ENCODE assay signal across 23 cellular contexts in the genomic region with DNA sequence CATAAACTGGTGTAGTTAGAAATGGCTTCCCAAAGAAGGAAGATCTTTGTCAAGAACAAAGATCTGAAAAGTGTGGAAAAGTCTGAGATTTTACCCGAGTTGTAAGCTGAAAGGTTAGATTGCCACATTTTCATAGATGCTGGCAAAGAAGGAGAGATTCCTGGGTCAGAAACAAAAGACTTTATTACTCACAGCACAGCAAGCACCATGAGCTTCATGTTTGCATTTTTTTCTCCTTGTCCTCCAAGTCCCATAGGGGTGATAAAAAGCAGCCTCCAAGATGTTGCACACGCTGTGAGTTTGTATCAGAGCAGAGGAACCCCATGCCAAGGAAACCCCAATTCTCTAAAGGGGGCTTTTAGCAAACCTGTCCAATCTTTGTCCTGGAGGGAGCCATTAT.
"Had no signal": no experiment of that assay in that cellular context is flagged by ENCODE, and none has a peak within 500 bp of the region (broad histone marks: within the 10 kb centered on the region; RNA-seq: fewer than 3 reads in every experiment).

No MANE protein-coding gene starts in this region.

- H3K4me3 ChIP-seq: colonic mucosa, gastrocnemius medialis, left lung, neural progenitor cell, right lobe of liver, smooth muscle cell, testis, tibial artery had no signal

- ATAC-seq: esophagus mucosa; gastrocnemius medialis; left cardiac atrium; left lung; naive thymus-derived CD4-positive, alpha-beta T cell; right lobe of liver; stimulated activated naive CD8-positive, alpha-beta T cell treated with anti-CD3 and anti-CD28 coated beads, Interleukin-15, amount 100 ng/mL, for 72 hours had no signal

- DNase-seq: colonic mucosa; effector CD8-positive, alpha-beta T cell; endodermal cell; foreskin fibroblast; gastrocnemius medialis; head of caudate nucleus; left cardiac atrium; left lung; mesendoderm; midbrain; naive thymus-derived CD4-positive, alpha-beta T cell; right lobe of liver; stimulated activated CD4-positive, alpha-beta T cell treated with anti-CD3 and anti-CD28 coated beads, Interleukin-12 subunit alpha, Interleukin-12 subunit beta, amount 100 ng/mL, for 4 hours; stimulated activated CD4-positive, alpha-beta T cell treated with anti-CD3 and anti-CD28 coated beads, Interleukin-1b, Interleukin-23, amount 100 ng/mL, for 48 hours; stimulated activated CD4-positive, alpha-beta T cell treated with anti-CD3 and anti-CD28 coated beads, Interleukin-4, amount 100 ng/mL, for 1 hour; stimulated activated CD8-positive, alpha-beta memory T cell treated with anti-CD3 and anti-CD28 coated beads, Interleukin-4, amount 100 ng/mL, for 48 hours; stimulated activated naive CD4-positive, alpha-beta T cell; stimulated activated naive CD8-positive, alpha-beta T cell treated with anti-CD3 and anti-CD28 coated beads, Interleukin-15, amount 100 ng/mL, for 72 hours; testis; tibial artery had no signal
